1 cellular context compared by ENCODE assay signal in the genomic region with DNA sequence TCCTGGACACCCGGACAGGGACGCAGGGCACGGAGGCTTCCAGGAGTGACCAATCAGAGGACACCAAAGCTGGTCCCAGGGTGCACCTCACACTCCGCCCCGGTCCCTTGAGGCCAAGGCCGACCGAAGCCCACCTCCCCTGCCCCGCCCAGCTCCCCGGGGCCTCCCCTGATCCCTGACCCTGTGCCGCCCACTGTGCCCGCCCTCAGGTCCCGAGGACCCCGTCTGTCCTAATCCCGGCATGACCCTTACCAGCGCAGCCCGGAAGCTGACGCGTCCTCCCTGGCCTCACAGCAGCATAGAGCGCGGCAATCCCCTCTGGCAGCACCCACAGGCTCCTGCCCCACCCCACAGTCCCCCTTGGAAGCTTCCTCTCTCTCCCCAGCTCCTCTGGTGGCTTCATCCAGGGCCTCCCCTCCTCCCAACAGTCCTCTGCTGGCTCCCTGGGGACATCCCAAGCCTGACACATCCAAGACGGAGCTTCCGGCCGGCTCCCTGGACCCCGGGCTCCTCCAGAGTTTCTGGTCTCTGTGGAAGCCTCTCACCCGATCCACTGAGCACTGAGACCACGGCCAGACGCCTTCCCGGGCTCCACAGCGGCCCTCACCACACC.
TF ChIP-seq lines count a peak whose summit lies in the region.

No MANE protein-coding gene starts in this region.

TF ChIP-seq in HepG2, 621 proteins besides CTCF, POLR2A, EP300 and RAD21 (continued from another document):
- TF ChIP-seq ZBTB21 (CRISPR knock-in tag; IDR thresholded peaks at IDR 0.05) (no peak), ZGPAT (CRISPR knock-in tag; IDR thresholded peaks at IDR 0.05) (peak; percentile 57; the same call in 1 of the 2 replicates), TEAD3 (CRISPR knock-in tag; optimal IDR thresholded peaks at IDR 0.05; ENCODE audit: borderline replicate concordance) (no peak), USF2 (IDR thresholded peaks at IDR 0.05; ENCODE audit: low read depth, low read length) (no peak), USF2 (CRISPR knock-in tag; IDR thresholded peaks at IDR 0.05; ENCODE audit: borderline replicate concordance) (peak; percentile 25; the same call in 1 of the 2 replicates), PAX8 (CRISPR knock-in tag; IDR thresholded peaks at IDR 0.05; ENCODE audit: borderline replicate concordance) (no peak), ZNF83 (CRISPR knock-in tag; IDR thresholded peaks at IDR 0.05; ENCODE audit: borderline replicate concordance) (no peak), YEATS4 (CRISPR knock-in tag; IDR thresholded peaks at IDR 0.05; ENCODE audit: borderline replicate concordance) (peak; percentile 70; the same call in 1 of the 2 replicates), MED1 (CRISPR knock-in tag; IDR thresholded peaks at IDR 0.05) (peak; percentile 92), NKX3-1 (CRISPR knock-in tag; IDR thresholded peaks at IDR 0.05) (no peak), HHEX (CRISPR knock-in tag; IDR thresholded peaks at IDR 0.05) (no peak), ZNF343 (CRISPR knock-in tag; IDR thresholded peaks at IDR 0.05) (no peak), ZNF891 (CRISPR knock-in tag; IDR thresholded peaks at IDR 0.05) (no peak), ZFP36L1 (CRISPR knock-in tag; IDR thresholded peaks at IDR 0.05) (no peak), ZNF350 (CRISPR knock-in tag; IDR thresholded peaks at IDR 0.05; ENCODE audit: borderline replicate concordance, low read depth) (peak; percentile 82), DNMT1 (CRISPR knock-in tag; IDR thresholded peaks at IDR 0.05) (0 out of 2 replicates have a peak, but pooled peaks have one; percentile 44), SP2 (CRISPR knock-in tag; IDR thresholded peaks at IDR 0.05) (no peak; the same call in 1 of the 2 replicates), KDM3A (CRISPR knock-in tag; IDR thresholded peaks at IDR 0.05; ENCODE audit: low read depth) (peak; percentile 55; the same call in 1 of the 2 replicates), MNT (IDR thresholded peaks at IDR 0.05) (no peak), MYC (CRISPR knock-in tag; IDR thresholded peaks at IDR 0.05; ENCODE audit: borderline replicate concordance) (peak; percentile 80), ERF (CRISPR knock-in tag; IDR thresholded peaks at IDR 0.05) (peak; percentile 40; the same call in 1 of the 2 replicates), CC2D1A (CRISPR knock-in tag; IDR thresholded peaks at IDR 0.05) (no peak), SRSF1 (optimal IDR thresholded peaks at IDR 0.05; ENCODE audit: low read depth, low read length) (peak; percentile 54), ZNF460 (CRISPR knock-in tag; IDR thresholded peaks at IDR 0.05; ENCODE audit: borderline replicate concordance) (peak; percentile 19; the same call in 1 of the 2 replicates), ZFP90 (CRISPR knock-in tag; IDR thresholded peaks at IDR 0.05; ENCODE audit: borderline replicate concordance) (peak; percentile 68; the same call in 1 of the 2 replicates), DPF2 (CRISPR knock-in tag; IDR thresholded peaks at IDR 0.05; ENCODE audit: borderline replicate concordance, low read depth) (peak; percentile 50; the same call in 1 of the 2 replicates), DDIT3 (CRISPR knock-in tag; IDR thresholded peaks at IDR 0.05) (no peak), ZC3H13 (CRISPR knock-in tag; IDR thresholded peaks at IDR 0.05) (no peak), ZNF574 (CRISPR knock-in tag; IDR thresholded peaks at IDR 0.05) (peak; percentile 83), KLF16 (CRISPR knock-in tag; IDR thresholded peaks at IDR 0.05) (peak in 1 of 2 experiments; percentile 46; a peak in 1 of 4 replicates), SP4 (CRISPR knock-in tag; IDR thresholded peaks at IDR 0.05) (peak; percentile 87), TBX3 (IDR thresholded peaks at IDR 0.05; ENCODE audit: borderline replicate concordance) (no peak), HOXA9 (CRISPR knock-in tag; IDR thresholded peaks at IDR 0.05; ENCODE audit: borderline replicate concordance) (no peak), ISX (CRISPR knock-in tag; conservative IDR thresholded peaks at IDR 0.05) (no peak), ZKSCAN5 (CRISPR knock-in tag; IDR thresholded peaks at IDR 0.05) (no peak), SSRP1 (CRISPR knock-in tag; IDR thresholded peaks at IDR 0.05) (no peak), REXO4 (CRISPR knock-in tag; IDR thresholded peaks at IDR 0.05; ENCODE audit: borderline replicate concordance) (no peak)
- TF ChIP-seq, protein P1, sequence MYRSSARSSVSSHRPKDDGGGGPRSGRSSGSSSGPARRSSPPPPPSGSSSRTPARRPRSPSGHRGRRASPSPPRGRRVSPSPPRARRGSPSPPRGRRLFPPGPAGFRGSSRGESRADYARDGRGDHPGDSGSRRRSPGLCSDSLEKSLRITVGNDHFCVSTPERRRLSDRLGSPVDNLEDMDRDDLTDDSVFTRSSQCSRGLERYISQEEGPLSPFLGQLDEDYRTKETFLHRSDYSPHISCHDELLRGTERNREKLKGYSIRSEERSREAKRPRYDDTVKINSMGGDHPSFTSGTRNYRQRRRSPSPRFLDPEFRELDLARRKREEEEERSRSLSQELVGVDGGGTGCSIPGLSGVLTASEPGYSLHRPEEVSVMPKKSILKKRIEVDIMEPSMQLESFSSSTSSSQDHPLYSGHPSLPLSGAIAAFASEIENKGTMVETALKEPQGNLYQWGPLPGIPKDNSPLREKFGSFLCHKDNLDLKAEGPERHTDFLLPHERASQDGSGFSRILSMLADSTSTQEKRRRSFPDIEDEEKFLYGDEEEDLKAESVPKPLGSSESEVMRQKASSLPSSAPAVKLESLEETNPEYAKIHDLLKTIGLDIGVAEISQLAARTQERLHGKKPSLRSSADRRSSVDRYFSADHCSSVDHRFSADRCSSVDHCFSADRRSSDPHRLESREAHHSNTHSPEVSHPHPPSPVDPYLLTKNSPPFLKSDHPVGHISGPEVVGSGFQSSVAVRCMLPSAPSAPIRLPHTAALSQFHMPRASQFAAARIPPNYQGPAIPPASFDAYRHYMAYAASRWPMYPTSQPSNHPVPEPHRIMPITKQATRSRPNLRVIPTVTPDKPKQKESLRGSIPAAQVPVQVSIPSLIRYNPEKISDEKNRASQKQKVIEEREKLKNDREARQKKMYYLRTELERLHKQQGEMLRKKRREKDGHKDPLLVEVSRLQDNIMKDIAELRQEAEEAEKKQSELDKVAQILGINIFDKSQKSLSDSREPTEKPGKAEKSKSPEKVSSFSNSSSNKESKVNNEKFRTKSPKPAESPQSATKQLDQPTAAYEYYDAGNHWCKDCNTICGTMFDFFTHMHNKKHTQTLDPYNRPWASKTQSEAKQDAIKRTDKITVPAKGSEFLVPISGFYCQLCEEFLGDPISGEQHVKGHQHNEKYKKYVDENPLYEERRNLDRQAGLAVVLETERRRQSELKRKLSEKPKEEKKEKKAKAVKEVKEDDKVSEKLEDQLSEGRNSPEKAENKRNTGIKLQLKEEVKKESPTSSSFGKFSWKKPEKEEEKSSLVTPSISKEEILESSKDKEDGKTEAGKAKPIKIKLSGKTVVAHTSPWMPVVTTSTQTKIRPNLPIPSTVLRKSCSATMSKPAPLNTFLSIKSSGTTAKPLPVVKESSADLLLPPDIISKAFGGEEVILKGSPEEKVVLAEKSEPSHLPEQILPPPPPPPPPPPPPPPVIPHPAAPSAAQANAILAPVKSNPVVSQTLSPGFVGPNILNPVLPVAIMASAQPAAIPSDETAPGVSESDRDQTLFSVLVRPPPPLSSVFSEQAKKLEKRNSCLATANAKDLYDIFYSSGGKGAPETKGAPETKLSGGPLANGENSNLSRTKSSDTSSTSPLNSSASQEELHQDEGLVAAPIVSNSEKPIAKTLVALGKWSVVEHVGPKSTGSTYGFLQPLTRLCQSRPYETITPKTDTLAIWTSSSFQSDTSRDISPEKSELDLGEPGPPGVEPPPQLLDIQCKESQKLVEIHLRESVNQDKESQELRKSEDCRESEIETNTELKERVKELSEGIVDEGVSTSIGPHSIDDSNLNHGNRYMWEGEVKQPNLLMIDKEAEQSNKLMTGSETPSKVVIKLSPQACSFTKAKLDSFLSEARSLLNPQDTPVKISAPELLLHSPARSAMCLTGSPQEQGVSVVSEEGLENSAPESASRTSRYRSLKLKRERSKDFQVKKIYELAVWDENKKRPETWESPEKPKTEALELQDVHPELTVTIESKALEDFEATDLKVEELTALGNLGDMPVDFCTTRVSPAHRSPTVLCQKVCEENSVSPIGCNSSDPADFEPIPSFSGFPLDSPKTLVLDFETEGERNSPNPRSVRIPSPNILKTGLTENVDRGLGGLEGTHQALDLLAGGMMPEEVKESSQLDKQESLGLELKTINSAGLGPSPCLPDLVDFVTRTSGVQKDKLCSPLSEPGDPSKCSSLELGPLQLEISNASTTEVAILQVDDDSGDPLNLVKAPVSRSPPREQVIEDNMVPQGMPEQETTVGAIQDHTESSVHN (CRISPR knock-in tag; IDR thresholded peaks at IDR 0.05), result 0 out of 2 replicates have a peak, but pooled peaks have one; percentile 32
- TF ChIP-seq, protein P2, sequence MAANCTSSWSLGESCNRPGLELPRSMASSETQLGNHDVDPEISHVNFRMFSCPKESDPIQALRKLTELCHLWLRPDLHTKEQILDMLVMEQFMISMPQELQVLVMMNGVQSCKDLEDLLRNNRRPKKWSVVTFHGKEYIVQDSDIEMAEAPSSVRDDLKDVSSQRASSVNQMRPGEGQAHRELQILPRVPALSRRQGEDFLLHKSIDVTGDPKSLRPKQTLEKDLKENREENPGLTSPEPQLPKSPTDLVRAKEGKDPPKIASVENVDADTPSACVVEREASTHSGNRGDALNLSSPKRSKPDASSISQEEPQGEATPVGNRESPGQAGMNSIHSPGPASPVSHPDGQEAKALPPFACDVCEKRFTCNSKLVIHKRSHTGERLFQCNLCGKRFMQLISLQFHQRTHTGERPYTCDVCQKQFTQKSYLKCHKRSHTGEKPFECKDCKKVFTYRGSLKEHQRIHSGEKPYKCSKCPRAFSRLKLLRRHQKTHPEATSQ (CRISPR knock-in tag; IDR thresholded peaks at IDR 0.05; ENCODE audit: borderline replicate concordance), result no peak
TF ChIP-seq in HepG2: peak in this region for 209.
